Comparison of ENCODE assay signal across 8 cellular contexts in the genomic region with DNA sequence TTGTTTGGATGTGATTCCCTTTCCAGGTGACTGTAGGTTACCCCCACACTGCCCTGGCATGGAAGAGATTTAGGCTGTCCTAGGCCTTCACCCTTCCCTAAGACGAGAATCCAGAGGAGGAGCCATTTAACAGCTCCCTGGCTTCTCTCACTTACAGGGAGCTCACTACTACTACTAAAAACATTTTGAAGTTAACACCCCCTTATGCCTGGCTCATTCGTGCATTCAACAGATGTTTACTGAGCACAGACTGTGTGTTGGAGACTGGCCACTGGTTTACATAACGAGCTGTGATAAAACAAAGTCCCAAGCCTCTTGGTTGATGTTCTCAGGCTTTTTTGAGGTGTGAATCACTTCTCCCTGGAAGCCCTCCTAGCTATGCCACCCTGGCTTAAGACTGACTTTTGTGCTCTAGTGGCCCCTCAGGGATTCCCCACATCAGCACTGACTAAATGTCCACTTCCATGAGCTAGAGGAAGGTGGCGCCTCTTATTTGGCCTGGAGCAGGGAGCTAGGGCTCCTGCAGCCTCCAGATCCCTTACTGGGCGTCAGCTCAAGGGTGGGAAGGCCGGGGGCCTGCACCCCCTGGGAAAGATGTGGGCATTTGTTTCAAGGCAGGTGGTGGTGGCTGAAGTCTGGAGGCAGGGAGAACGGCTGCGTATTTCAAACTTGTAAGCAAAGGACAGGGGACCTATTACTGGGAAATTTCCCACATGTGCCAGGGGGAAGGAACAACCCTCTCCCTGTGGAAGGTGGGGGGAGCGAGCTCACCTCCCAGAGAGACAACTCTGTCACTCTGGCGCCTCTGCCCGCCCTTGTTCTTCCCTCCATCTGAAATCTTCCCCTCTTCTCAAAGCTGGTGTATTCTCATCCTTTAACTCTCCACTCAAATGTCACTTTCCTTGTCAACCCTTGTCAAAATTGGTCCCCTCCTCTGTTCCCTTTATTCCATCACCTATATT. TPM values are rescaled to one million over a fixed set of nuclear protein-coding genes. Genes with fewer than 3 reads are reported as not detected.
A peak's percentile ranks its signal among the peaks of the same experiment; 100 is the strongest.
DNase-seq lines count a peak whose midpoint lies in the region; ATAC-seq and TF ChIP-seq lines count a peak whose summit lies in the region.

No MANE protein-coding gene starts in this region.

- no peaks in the 10 kb centered on the region for H3K9me3 ChIP-seq in body of pancreas

- H3K27me3 Mint-ChIP-seq in stimulated activated naive B cell treated with anti-CD40 and anti-IgM and Interleukin-4, amounts not matched to agents 10 μg/mL and 1 μg/mL and 100 μg/mL, for 72 hours = no peaks in the 10 kb centered on the region

- H3K4me1 Mint-ChIP-seq in stimulated activated naive B cell treated with anti-CD40 and anti-IgM and Interleukin-4, amounts not matched to agents 10 μg/mL and 1 μg/mL and 100 μg/mL, for 72 hours = peaks cover 20 to 27% of the 10 kb centered on the region in 2 donors

- peak overlapping the region; percentile 42 for H3K27ac Mint-ChIP-seq in stimulated activated naive B cell treated with anti-CD40 and anti-IgM and Interleukin-4, amounts not matched to agents 10 μg/mL and 1 μg/mL and 100 μg/mL, for 72 hours

- peak overlapping the region; percentile 98 to 99 (median 99) for H3K27ac ChIP-seq in body of pancreas

- TF ChIP-seq CTCF in body of pancreas (IDR thresholded peaks at IDR 0.05) = peak in 2 of 7 experiments; percentile 21
- TF ChIP-seq CTCF in kidney epithelial cell (IDR thresholded peaks at IDR 0.05; ENCODE audit: insufficient read depth, low read length, poor library complexity, severe bottlenecking) = peak; percentile 75

- DNase-seq in COLO668 (lab: John Stamatoyannopoulos, UW; ENCODE audit: unreplicated experiment) = peak; percentile 52
- peak; percentile 92 for DNase-seq in LHCN-M2 (ENCODE audit: low read depth)
- DNase-seq in body of pancreas = peak; percentile 71 to 86 (median 83)
- no peak for DNase-seq in kidney epithelial cell (ENCODE audit: low read depth)
- no peak for DNase-seq in stimulated activated naive B cell treated with anti-CD40 and anti-IgM and Interleukin-4, amounts not matched to agents 10 μg/mL and 1 μg/mL and 100 μg/mL, for 72 hours
- no peak for DNase-seq in stimulated activated CD8-positive, alpha-beta memory T cell treated with anti-CD3 and anti-CD28 coated beads, Interleukin-4, amount 100 ng/mL, for 48 hours
- no peak for DNase-seq in SIG-M5 (lab: John Stamatoyannopoulos, UW)

- peak in 2 of 3 donors; percentile 68 to 70 for TF ChIP-seq POLR2A in body of pancreas (IDR thresholded peaks at IDR 0.05)

- H3K36me3 ChIP-seq in body of pancreas (replicated peaks in 1 of 2; ENCODE audit: insufficient read depth in 1 of 2, low read depth in 2 of 2) (no peaks in the 10 kb centered on the region), kidney epithelial cell (ENCODE audit: control insufficient read depth, insufficient read depth, low read length) (no peaks in the 10 kb centered on the region)

- H3K9me3 Mint-ChIP-seq in stimulated activated naive B cell treated with anti-CD40 and anti-IgM and Interleukin-4, amounts not matched to agents 10 μg/mL and 1 μg/mL and 100 μg/mL, for 72 hours = no peaks in the 10 kb centered on the region

- no peak overlapping the region for H3K4me3 Mint-ChIP-seq in stimulated activated naive B cell treated with anti-CD40 and anti-IgM and Interleukin-4, amounts not matched to agents 10 μg/mL and 1 μg/mL and 100 μg/mL, for 72 hours

- 29 to 42% methylated on average over 11 of the region's 11 CpGs for WGBS in body of pancreas, 2 donors

- H3K36me3 Mint-ChIP-seq in stimulated activated naive B cell treated with anti-CD40 and anti-IgM and Interleukin-4, amounts not matched to agents 10 μg/mL and 1 μg/mL and 100 μg/mL, for 72 hours = peaks cover 6 to 9% of the 10 kb centered on the region in 2 donors

- H3K4me1 ChIP-seq in body of pancreas = peaks cover 40% of the 10 kb centered on the region

- H3K27me3 ChIP-seq in body of pancreas (no peaks in the 10 kb centered on the region), kidney epithelial cell (ENCODE audit: control insufficient read depth, insufficient read depth, low read length) (no peaks in the 10 kb centered on the region)

- intact Hi-C loops in body of pancreas (cut with DNase I) = no loop called here

- no peak overlapping the region for H3K4me3 ChIP-seq in body of pancreas
- H3K4me3 ChIP-seq in kidney epithelial cell (ENCODE audit: low read depth, low read length) = peak overlapping the region; percentile 3

- ATAC-seq in body of pancreas (peak; percentile 51), GM18517 (IDR thresholded peaks at IDR 0.05; ENCODE audit: unreplicated experiment) (no peak)
- ATAC-seq in stimulated activated naive B cell treated with anti-CD40 and anti-IgM and Interleukin-4, amounts not matched to agents 10 μg/mL and 1 μg/mL and 100 μg/mL, for 72 hours (replicated peaks) = no peak

RNA-seq across cellular contexts. Expression of gene MALAT1, which starts 19.4 kb away (rescaled TPM):
- 1,575 and 2,461 TPM in 2 replicates for total RNA-seq in LHCN-M2 (2014; rRNA removed)
- polyA plus RNA-seq in LHCN-M2 (2012) = 343 TPM
- over 10,000 TPM; 10,129 to 14,092 TPM for total RNA-seq in body of pancreas
- 1,605 and 1,895 TPM in 2 replicates for total RNA-seq in kidney epithelial cell

RNA-seq across cellular contexts. Expression of gene SCYL1, which starts 45.4 kb away (rescaled TPM):
- total RNA-seq in LHCN-M2 (2014; rRNA removed) = 104 and 113 TPM in 2 replicates
- 81.2 TPM for polyA plus RNA-seq in LHCN-M2 (2012)
- total RNA-seq in body of pancreas = 10 to 100 TPM; 55.0 to 62.3 TPM
- 116 and 121 TPM in 2 replicates for total RNA-seq in kidney epithelial cell

RNA-seq across cellular contexts. Expression of gene NEAT1, which starts 56.9 kb away (rescaled TPM):
- total RNA-seq in LHCN-M2 (2014; rRNA removed) (29.4 and 37.8 TPM in 2 replicates), body of pancreas (100 to 1,000 TPM; 376 to 539 TPM), kidney epithelial cell (28.7 and 39.8 TPM in 2 replicates)
- 88.5 TPM for polyA plus RNA-seq in LHCN-M2 (2012)

Comparison
In these comparisons a context has a peak if more than half of its experiments do, and no peak if none do; other contexts are left out.
1. DNase-seq: peak in COLO668 (single experiment), LHCN-M2 (single experiment) and body of pancreas (4 of 4); none in kidney epithelial cell (single experiment), stimulated activated naive B cell treated with anti-CD40 and anti-IgM and Interleukin-4, amounts not matched to agents 10 μg/mL and 1 μg/mL and 100 μg/mL, for 72 hours (single experiment), stimulated activated CD8-positive, alpha-beta memory T cell treated with anti-CD3 and anti-CD28 coated beads, Interleukin-4, amount 100 ng/mL, for 48 hours (single experiment) and SIG-M5 (single experiment).